9 cellular contexts compared by ENCODE assay signal in the genomic region with DNA sequence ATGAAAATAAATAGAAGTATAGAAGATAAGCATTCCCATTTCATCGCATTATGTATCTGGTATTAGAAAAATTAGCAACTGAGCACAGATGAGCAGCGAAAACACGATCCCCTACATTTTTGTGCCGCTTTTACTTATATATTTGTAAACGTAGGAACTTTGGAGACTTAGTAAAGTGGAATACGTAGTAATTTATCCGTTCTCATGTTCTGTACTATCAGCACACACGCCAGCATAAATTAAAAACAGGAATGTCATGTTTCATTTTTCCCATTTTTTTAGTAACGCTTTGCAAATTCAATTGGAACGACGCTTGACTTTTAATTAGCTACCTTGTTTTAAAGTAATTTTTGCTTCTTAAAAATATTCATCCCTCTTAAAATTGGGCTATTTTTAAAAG. TPM values are rescaled to one million over a fixed set of nuclear protein-coding genes. Genes with fewer than 3 reads are reported as not detected.
DNase-seq lines count a peak whose midpoint lies in the region; ATAC-seq and TF ChIP-seq lines count a peak whose summit lies in the region.
"Had no signal": no experiment of that assay in that cellular context is flagged by ENCODE, and none has a peak within 500 bp of the region (broad histone marks: within the 10 kb centered on the region; RNA-seq: fewer than 3 reads in every experiment).

No MANE protein-coding gene starts in this region.

- H3K4me2 ChIP-seq in GM23248 (ENCODE audit: unreplicated experiment) (peak overlapping the region; percentile 65), fibroblast of lung (ENCODE audit: extremely low read depth, insufficient read depth, low read length) (peak overlapping the region; percentile 48)

- in situ Hi-C loops in GM23248 (cut with MboI): no loop called here

- H4K20me1 ChIP-seq in GM23248 (ENCODE audit: insufficient read depth): no peaks in the 10 kb centered on the region
- no peaks in the 10 kb centered on the region for H4K20me1 ChIP-seq in fibroblast of lung (ENCODE audit: control insufficient read depth, extremely low read depth, insufficient read depth, low read length)

- H3K27me3 ChIP-seq in GM23248 (replicated peaks; ENCODE audit: insufficient read depth) (no peaks in the 10 kb centered on the region), RWPE2 (ENCODE audit: insufficient read depth, poor library complexity, severe bottlenecking) (no peaks in the 10 kb centered on the region), fibroblast of lung (ENCODE audit: control insufficient read depth, insufficient read depth, low read length) (no peaks in the 10 kb centered on the region)

- H3F3A ChIP-seq in GM23248 (ENCODE audit: insufficient read depth): peaks cover 23% of the 10 kb centered on the region

- 0 out of 2 replicates have a peak, but pooled peaks cover 21% of the 10 kb centered on the region for H3K4me1 ChIP-seq in GM23248 (ENCODE audit: insufficient read depth)
- peaks cover 38% of the 10 kb centered on the region for H3K4me1 ChIP-seq in RWPE2 (ENCODE audit: insufficient read depth, poor library complexity, severe bottlenecking)
- no peaks in the 10 kb centered on the region for H3K4me1 ChIP-seq in fibroblast of lung (ENCODE audit: control insufficient read depth, extremely low read depth, insufficient read depth, low read length)

- DNase-seq in GM23248 (no peak), RWPE2 (ENCODE audit: low spot score) (no peak), fibroblast of lung (ENCODE audit: low read depth in 2 of 2) (no peak), retinal pigment epithelial cell (ENCODE audit: low read depth) (no peak), HPDE6-E6E7 (ENCODE audit: extremely low spot score) (no peak), hypothalamus (lab: John Stamatoyannopoulos, UW) (no peak), NCI-H82 treated with DMSO at 0.1 percent for 48 hours (lab: John Stamatoyannopoulos, UW; ENCODE audit: unreplicated experiment) (no peak)
- no peak for DNase-seq in stimulated activated naive CD4-positive, alpha-beta T cell treated with Interleukin-2 at 50 U/mL for 16 hours (lab: John Stamatoyannopoulos, UW)
- DNase-seq: NCI-H2029 had no signal

- peak overlapping the region; percentile 83; the same call in 1 of the 2 replicates for H2AFZ ChIP-seq in GM23248
- no peak overlapping the region for H2AFZ ChIP-seq in fibroblast of lung (ENCODE audit: low read length)

- no peaks in the 10 kb centered on the region for H3K9me3 ChIP-seq in GM23248 (ENCODE audit: low read depth)
- no peaks in the 10 kb centered on the region for H3K9me3 ChIP-seq in RWPE2 (ENCODE audit: severe bottlenecking)
- no peaks in the 10 kb centered on the region for H3K9me3 ChIP-seq in fibroblast of lung (ENCODE audit: control insufficient read depth, insufficient read depth, low read depth, low read length)

- no peaks in the 10 kb centered on the region for H3K9me2 ChIP-seq in GM23248 (ENCODE audit: insufficient read depth)

- H3K79me2 ChIP-seq in GM23248 (ENCODE audit: insufficient read depth): peaks cover 49% of the 10 kb centered on the region
- H3K79me2 ChIP-seq in fibroblast of lung (ENCODE audit: control insufficient read depth, insufficient read depth, low read length): no peaks in the 10 kb centered on the region

- TF ChIP-seq CTCF in RWPE2 (IDR thresholded peaks at IDR 0.05; ENCODE audit: poor library complexity, severe bottlenecking) (no peak), fibroblast of lung (conservative IDR thresholded peaks at IDR 0.05 in 1 of 2, IDR thresholded peaks at IDR 0.05 in 1 of 2; ENCODE audit: low read depth in 1 of 2, low read length in 2 of 2) (no peak), retinal pigment epithelial cell (conservative IDR thresholded peaks at IDR 0.05; ENCODE audit: low read depth, low read length) (no peak)

- no peak overlapping the region for H3K27ac ChIP-seq in GM23248
- H3K27ac ChIP-seq in RWPE2 (ENCODE audit: poor library complexity, severe bottlenecking): peak overlapping the region; percentile 94
- H3K27ac ChIP-seq in fibroblast of lung (ENCODE audit: insufficient read depth, low read length): no peak overlapping the region

- H3K4me3 ChIP-seq in GM23248 (peak overlapping the region; percentile 78), RWPE2 (ENCODE audit: severe bottlenecking) (peak overlapping the region; percentile 93), fibroblast of lung (replicated peaks in 1 of 4; ENCODE audit: control extremely low read depth in 1 of 4, insufficient read depth in 1 of 4, low read depth in 3 of 4, low read length in 4 of 4) (peak overlapping the region in 3 of 4 experiments; percentile 83 to 94 (median 92)), retinal pigment epithelial cell (ENCODE audit: low read length) (peak overlapping the region; percentile 80)

- WGBS in GM23248 (ENCODE audit: low coverage in 1 of 2, low lambda C conversion rate in 2 of 2, missing lambda C conversion rate in 2 of 2), 2 experiments: 95 to 99% methylated on average over 11 of the region's 11 CpGs

- H3K9ac ChIP-seq in GM23248 (no peak overlapping the region), fibroblast of lung (ENCODE audit: insufficient read depth, low read length) (no peak overlapping the region)

- no peaks in the 10 kb centered on the region for H3K36me3 ChIP-seq in GM23248 (ENCODE audit: low read depth)
- no peaks in the 10 kb centered on the region for H3K36me3 ChIP-seq in RWPE2 (ENCODE audit: low read depth)
- no peaks in the 10 kb centered on the region for H3K36me3 ChIP-seq in fibroblast of lung (ENCODE audit: control insufficient read depth, insufficient read depth, low read length)

- no peak for ATAC-seq in RWPE2 (ENCODE audit: low read depth)

RNA-seq across cellular contexts. Expression of gene ZNRF2, which starts 2.4 kb away (rescaled TPM):
- total RNA-seq in GM23248 (2014; rRNA removed; shearing (Covaris generic)): 4.4 and 6.5 TPM in 2 replicates
- polyA plus RNA-seq in GM23248 (2016; fragmentation: Nextera tagmentation; extraction: Ambion mirVana): 0.25 and 0.46 TPM in 2 replicates
- total RNA-seq in fibroblast of lung: 7.2 and 7.9 TPM in 2 replicates
- polyA plus RNA-seq in fibroblast of lung: 2.1 and 2.6 TPM in 2 replicates
- 1.6 and 1.8 TPM in 2 replicates for polyA plus RNA-seq in fibroblast of lung (2012)
- polyA minus RNA-seq in fibroblast of lung (ENCODE audit: low replicate concordance): not detected in 2 replicates
